ENCODE assay signal across 7 cellular contexts in the genomic region with DNA sequence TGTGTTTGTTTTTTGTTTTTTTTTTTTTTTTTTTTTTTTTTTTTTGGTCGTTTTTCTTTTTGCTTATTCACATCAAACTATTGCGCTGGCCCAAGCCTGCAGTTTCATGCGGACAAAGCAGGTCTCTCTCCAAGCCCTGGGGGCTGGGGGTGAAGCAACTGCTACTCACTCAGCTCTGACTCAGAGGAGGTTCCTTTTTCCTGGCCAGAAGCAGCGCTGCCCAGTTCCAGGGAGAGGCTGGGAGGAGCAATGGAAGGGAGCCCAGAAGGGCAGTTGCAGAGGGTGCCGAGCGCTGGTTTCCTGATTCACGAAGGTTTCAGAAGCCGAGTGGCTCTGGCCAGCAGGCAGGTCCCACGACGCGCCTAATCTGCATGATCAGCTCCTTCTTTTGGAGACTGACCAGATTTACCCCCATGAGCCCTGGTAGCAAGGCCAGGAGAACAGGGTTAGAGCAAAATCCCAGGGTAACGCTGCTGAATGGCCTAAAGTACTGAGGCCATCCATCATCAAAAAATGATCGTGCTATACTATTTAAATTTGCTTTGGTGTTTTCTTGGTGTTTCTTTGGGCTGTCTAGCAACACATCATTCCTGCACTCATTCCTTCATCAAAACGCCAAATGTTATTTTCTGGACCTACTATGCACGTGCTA.
DNase-seq lines count a peak whose midpoint lies in the region; ATAC-seq and TF ChIP-seq lines count a peak whose summit lies in the region.

No MANE protein-coding gene starts in this region.

- H3K4me1 ChIP-seq in lung (ENCODE audit: control insufficient read depth in 2 of 2, insufficient read depth in 2 of 2, low read length in 2 of 2), result no peaks in the 10 kb centered on the region
- no peaks in the 10 kb centered on the region for H3K4me1 ChIP-seq in uterus

- H3K36me3 ChIP-seq in lung (ENCODE audit: control insufficient read depth in 2 of 2, insufficient read depth in 2 of 2, low read length in 2 of 2), result no peaks in the 10 kb centered on the region
- no peaks in the 10 kb centered on the region for H3K36me3 ChIP-seq in uterus

- intact Hi-C loops in dorsolateral prefrontal cortex (cut with DNase I), result no loop called here
- intact Hi-C loops in uterus (cut with DNase I; ENCODE audit: low total_unique reads), result no loop called here

- H3K27me3 ChIP-seq in dorsolateral prefrontal cortex (no peaks in the 10 kb centered on the region), lung (ENCODE audit: control insufficient read depth, insufficient read depth) (no peaks in the 10 kb centered on the region), uterus (no peaks in the 10 kb centered on the region)

- TF ChIP-seq CTCF in NB4 (IDR thresholded peaks at IDR 0.05; ENCODE audit: low read depth, low read length), result no peak
- TF ChIP-seq CTCF in dorsolateral prefrontal cortex (IDR thresholded peaks at IDR 0.05 in 54 of 56, conservative IDR thresholded peaks at IDR 0.05 in 2 of 56; ENCODE audit: low read depth in 1 of 56, partially characterized antibody in 56 of 56), result peak in 1 of 56 donors; percentile 20
- no peak for TF ChIP-seq CTCF in lung (IDR thresholded peaks at IDR 0.05; ENCODE audit: control extremely low read depth, extremely low read depth)
- no peak for TF ChIP-seq CTCF in uterus (IDR thresholded peaks at IDR 0.05)

- H3K27ac ChIP-seq in dorsolateral prefrontal cortex, result peak overlapping the region in 16 of 59 donors; percentile 11 to 83 (median 48)
- no peak overlapping the region for H3K27ac ChIP-seq in lung (ENCODE audit: low read depth in 1 of 2, low read length in 1 of 2)
- peak overlapping the region in 1 of 2 donors; percentile 71 for H3K27ac ChIP-seq in uterus

- WGBS in lung, 2 donors, result 61 to 64% methylated on average over 15 of the region's 15 CpGs

- ATAC-seq in lung (ENCODE audit: insufficient read depth, low FRiP score), result peak; percentile 84

- DNase-seq in NB4 (ENCODE audit: low read depth), result peak; percentile 4
- DNase-seq in dorsolateral prefrontal cortex, result peak; percentile 11 to 85 (median 62)
- DNase-seq in lung (ENCODE audit: low spot score), result peak; percentile 61
- DNase-seq in uterus, result peak; percentile 68 to 76
- no peak for DNase-seq in T-helper 1 cell
- no peak for DNase-seq in COLO668 (lab: John Stamatoyannopoulos, UW; ENCODE audit: unreplicated experiment)
- DNase-seq in activated naive CD4-positive, alpha-beta T cell treated with anti-CD3 and anti-CD28 coated beads, Interleukin-2, amount 50 U/mL, for 16 hours, result no peak

- TF ChIP-seq POLR2A in NB4 (IDR thresholded peaks at IDR 0.05; ENCODE audit: extremely low read depth, insufficient read length), result no peak
- TF ChIP-seq POLR2A in uterus (IDR thresholded peaks at IDR 0.05), result no peak

- peaks cover 0 to 6% of the 10 kb centered on the region in 2 donors for H3K9me3 ChIP-seq in lung (ENCODE audit: control insufficient read depth in 2 of 2, insufficient read depth in 1 of 2, low read length in 1 of 2)
- H3K9me3 ChIP-seq in uterus, result no peaks in the 10 kb centered on the region

- H3K4me3 ChIP-seq in NB4 (ENCODE audit: low read depth, low read length), result no peak overlapping the region
- peak overlapping the region in 43 of 59 donors; percentile 3 to 72 (median 55) for H3K4me3 ChIP-seq in dorsolateral prefrontal cortex
- no peak overlapping the region for H3K4me3 ChIP-seq in lung
- peak overlapping the region in 1 of 2 donors; percentile 40 for H3K4me3 ChIP-seq in uterus

Comparison
In these comparisons a context has a peak if more than half of its experiments do, and no peak if none do; other contexts are left out.
1. DNase-seq: peak in NB4 (single experiment), dorsolateral prefrontal cortex (10 of 10), lung (single experiment) and uterus (2 of 2); none in T-helper 1 cell (0 of 5), COLO668 (single experiment) and activated naive CD4-positive, alpha-beta T cell treated with anti-CD3 and anti-CD28 coated beads, Interleukin-2, amount 50 U/mL, for 16 hours (single experiment).
2. H3K4me3 ChIP-seq: peak in dorsolateral prefrontal cortex (43 of 59); none in NB4 (single experiment) and lung (single experiment).